Comparison of ENCODE assay signal across 8 cellular contexts in the genomic region with DNA sequence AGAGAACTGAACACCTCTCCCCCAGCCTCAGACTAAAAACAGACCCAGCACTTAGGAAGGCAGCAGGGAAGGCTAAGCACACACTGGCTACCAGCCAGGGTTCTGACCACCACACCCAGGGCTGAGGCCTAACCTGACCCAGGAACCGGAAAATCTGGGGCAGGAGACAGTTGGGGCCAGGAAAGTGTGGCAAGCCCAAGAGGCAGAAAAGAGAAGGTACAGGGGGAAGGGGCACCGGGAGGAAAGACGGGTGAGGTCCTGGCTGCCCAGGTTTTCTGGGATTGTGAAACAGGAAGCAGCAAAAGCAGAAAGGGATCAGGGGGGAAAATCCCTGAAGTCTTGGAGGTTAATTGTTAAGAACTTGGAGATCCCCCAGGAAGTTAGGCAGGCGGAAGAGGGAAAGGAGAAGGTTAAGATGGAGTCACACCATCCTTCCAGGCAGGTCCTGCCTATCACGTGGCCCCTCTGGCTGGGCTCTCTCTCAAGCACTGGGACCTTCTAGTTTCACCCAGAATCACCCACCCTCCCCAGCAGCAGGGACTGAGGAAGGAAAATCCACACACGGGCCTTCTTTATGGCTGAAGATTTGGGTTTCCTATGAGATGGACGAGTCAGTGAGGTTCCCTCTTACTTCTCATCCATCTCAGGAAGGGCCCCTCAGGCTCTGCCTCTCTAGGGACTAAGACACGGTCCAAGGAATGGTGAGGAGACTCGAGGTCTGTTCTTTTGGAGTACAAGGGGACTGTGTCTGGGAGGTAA. TPM values are rescaled to one million over a fixed set of nuclear protein-coding genes. Genes with fewer than 3 reads are reported as not detected.
DNase-seq lines count a peak whose midpoint lies in the region; ATAC-seq and TF ChIP-seq lines count a peak whose summit lies in the region.

No MANE protein-coding gene starts in this region.

- no peak for TF ChIP-seq CTCF in GM13977 (IDR thresholded peaks at IDR 0.05; ENCODE audit: extremely low read depth, insufficient read depth, missing control alignments)

- ATAC-seq in activated T-cell treated with anti-CD3 and anti-CD28 coated beads, Interleukin-2, amount 50 U/mL, for 4 hours, result no peak

- DNase-seq in activated T-cell treated with anti-CD3 and anti-CD28 coated beads, Interleukin-2, amount 50 U/mL, for 4 hours, result no peak
- DNase-seq in activated T-cell treated with anti-CD3 and anti-CD28 coated beads, Interleukin-2, amount 50 U/mL, for 1 hour, result no peak
- DNase-seq in SJCRH30, result peak; percentile 22 to 34
- DNase-seq in effector memory CD4-positive, alpha-beta T cell, result no peak
- DNase-seq in activated CD4-positive, CD25-positive, alpha-beta regulatory T cell treated with anti-CD3 and anti-CD28 coated beads, Interleukin-2, amount 50 U/mL, for 72 hours, result no peak
- DNase-seq in mucosa of gallbladder (ENCODE audit: low spot score), result no peak
- DNase-seq in GM13977 (ENCODE audit: low spot score), result no peak

- H3K9me3 Mint-ChIP-seq in activated T-cell treated with anti-CD3 and anti-CD28 coated beads, Interleukin-2, amount 50 U/mL, for 4 hours, result no peaks in the 10 kb centered on the region

- H3K27ac ChIP-seq in SJCRH30 (peak overlapping the region; percentile 100), mucosa of rectum (ENCODE audit: low read depth in 2 of 2, low read length in 2 of 2) (peak overlapping the region; percentile 84 to 96)
- peak overlapping the region; percentile 77 for H3K27ac ChIP-seq in effector memory CD4-positive, alpha-beta T cell (ENCODE audit: insufficient read depth, low read length, poor library complexity, severe bottlenecking)

- peak overlapping the region; percentile 90 to 97 for H3K9ac ChIP-seq in mucosa of rectum (ENCODE audit: low read depth in 1 of 2, low read length in 2 of 2)

- H3K9me3 ChIP-seq in SJCRH30 (replicated peaks) (no peaks in the 10 kb centered on the region), mucosa of rectum (ENCODE audit: control insufficient read depth in 2 of 2, low read length in 2 of 2) (no peaks in the 10 kb centered on the region)
- H3K9me3 ChIP-seq in effector memory CD4-positive, alpha-beta T cell (ENCODE audit: control insufficient read depth, low read length), result no peaks in the 10 kb centered on the region

- H3K4me3 Mint-ChIP-seq in activated T-cell treated with anti-CD3 and anti-CD28 coated beads, Interleukin-2, amount 50 U/mL, for 4 hours, result peak overlapping the region; percentile 94

- H3K27me3 Mint-ChIP-seq in activated T-cell treated with anti-CD3 and anti-CD28 coated beads, Interleukin-2, amount 50 U/mL, for 4 hours (ENCODE audit: low read depth), result no peaks in the 10 kb centered on the region

- in situ Hi-C loops in GM13977 (cut with MboI; ENCODE audit: low pct_unique_long_range_greater_than_20kb, low sequenced_read_pairs, unreplicated experiment), result no loop called here

- H3K4me1 ChIP-seq in SJCRH30 (peaks cover 37% of the 10 kb centered on the region), mucosa of rectum (ENCODE audit: control insufficient read depth in 2 of 2, insufficient read depth in 2 of 2, low read length in 2 of 2) (peaks cover 53 to 55% of the 10 kb centered on the region in 2 donors)
- peaks cover 56% of the 10 kb centered on the region for H3K4me1 ChIP-seq in effector memory CD4-positive, alpha-beta T cell (ENCODE audit: control insufficient read depth, insufficient read depth, low read length, poor library complexity, severe bottlenecking)

- H3K36me3 Mint-ChIP-seq in activated T-cell treated with anti-CD3 and anti-CD28 coated beads, Interleukin-2, amount 50 U/mL, for 4 hours (ENCODE audit: insufficient read depth), result peaks cover 10% of the 10 kb centered on the region

- H3K36me3 ChIP-seq in SJCRH30, result peaks cover 6% of the 10 kb centered on the region; the same call in 1 of the 2 replicates
- peaks cover 15% of the 10 kb centered on the region for H3K36me3 ChIP-seq in effector memory CD4-positive, alpha-beta T cell (ENCODE audit: control insufficient read depth, insufficient read depth, low read length)
- H3K36me3 ChIP-seq in mucosa of rectum (ENCODE audit: control insufficient read depth in 2 of 2, insufficient read depth in 2 of 2, low read length in 2 of 2), result peaks cover 3 to 17% of the 10 kb centered on the region in 2 donors

- H3K4me3 ChIP-seq in SJCRH30 (peak overlapping the region; percentile 15), mucosa of rectum (ENCODE audit: low read length in 2 of 2) (peak overlapping the region; percentile 79 to 95)
- H3K4me3 ChIP-seq in effector memory CD4-positive, alpha-beta T cell (ENCODE audit: insufficient read depth, low read depth, low read length, poor library complexity, severe bottlenecking), result peak overlapping the region; percentile 95

- no peaks in the 10 kb centered on the region for H3K27me3 ChIP-seq in SJCRH30
- no peaks in the 10 kb centered on the region for H3K27me3 ChIP-seq in effector memory CD4-positive, alpha-beta T cell (replicated peaks; ENCODE audit: control insufficient read depth, insufficient read depth, low read length, poor library complexity, severe bottlenecking)
- no peaks in the 10 kb centered on the region for H3K27me3 ChIP-seq in mucosa of rectum (ENCODE audit: control insufficient read depth in 2 of 2, insufficient read depth in 2 of 2, low read length in 2 of 2)

- H3K4me1 Mint-ChIP-seq in activated T-cell treated with anti-CD3 and anti-CD28 coated beads, Interleukin-2, amount 50 U/mL, for 4 hours (ENCODE audit: low read depth), result peaks cover 57% of the 10 kb centered on the region

RNA-seq across cellular contexts. Expression of gene HDGF, which starts 2.6 kb away (rescaled TPM):
- total RNA-seq in activated T-cell treated with anti-CD3 and anti-CD28 coated beads, Interleukin-2, amount 50 U/mL, for 4 hours, result 100 to 1,000 TPM; 221 to 249 (median 230) TPM
- total RNA-seq in SJCRH30 (2014; rRNA removed; shearing (Covaris generic)), result 276 and 278 TPM in 2 replicates
- 170 TPM for total RNA-seq in mucosa of gallbladder

RNA-seq across cellular contexts. Expression of gene MRPL24, which starts 8.0 kb away (rescaled TPM):
- 100 to 1,000 TPM; 132 to 138 (median 132) TPM for total RNA-seq in activated T-cell treated with anti-CD3 and anti-CD28 coated beads, Interleukin-2, amount 50 U/mL, for 4 hours
- total RNA-seq in SJCRH30 (2014; rRNA removed; shearing (Covaris generic)), result 53.4 and 61.3 TPM in 2 replicates
- 63.7 TPM for total RNA-seq in mucosa of gallbladder

RNA-seq across cellular contexts. Expression of gene PRCC, which starts 18.5 kb away (rescaled TPM):
- total RNA-seq in activated T-cell treated with anti-CD3 and anti-CD28 coated beads, Interleukin-2, amount 50 U/mL, for 4 hours, result 100 to 1,000 TPM; 108 to 111 (median 111) TPM
- 56.4 and 61.2 TPM in 2 replicates for total RNA-seq in SJCRH30 (2014; rRNA removed; shearing (Covaris generic))
- 57.8 TPM for total RNA-seq in mucosa of gallbladder

RNA-seq across cellular contexts. Expression of gene ISG20L2, which starts 20.3 kb away (rescaled TPM):
- total RNA-seq in activated T-cell treated with anti-CD3 and anti-CD28 coated beads, Interleukin-2, amount 50 U/mL, for 4 hours, result 10 to 100 TPM; 62.4 to 65.9 (median 63.8) TPM
- total RNA-seq in SJCRH30 (2014; rRNA removed; shearing (Covaris generic)), result 29.1 and 33.7 TPM in 2 replicates
- 24.1 TPM for total RNA-seq in mucosa of gallbladder

RNA-seq across cellular contexts. Expression of gene METTL25B, which starts 20.6 kb away (rescaled TPM):
- 10 to 100 TPM; 16.6 to 18.9 (median 18.5) TPM for total RNA-seq in activated T-cell treated with anti-CD3 and anti-CD28 coated beads, Interleukin-2, amount 50 U/mL, for 4 hours
- total RNA-seq in SJCRH30 (2014; rRNA removed; shearing (Covaris generic)), result 8.6 and 9.9 TPM in 2 replicates
- total RNA-seq in mucosa of gallbladder, result 48.0 TPM

Comparison
In these comparisons a context has a peak if more than half of its experiments do, and no peak if none do; other contexts are left out.
1. DNase-seq: peak in SJCRH30 (2 of 2); none in activated T-cell treated with anti-CD3 and anti-CD28 coated beads, Interleukin-2, amount 50 U/mL, for 4 hours (single experiment), activated T-cell treated with anti-CD3 and anti-CD28 coated beads, Interleukin-2, amount 50 U/mL, for 1 hour (single experiment), effector memory CD4-positive, alpha-beta T cell (0 of 3), activated CD4-positive, CD25-positive, alpha-beta regulatory T cell treated with anti-CD3 and anti-CD28 coated beads, Interleukin-2, amount 50 U/mL, for 72 hours (single experiment), mucosa of gallbladder (single experiment) and GM13977 (single experiment).
2. H3K4me3 ChIP-seq: peak in every context shown above with its lines; median percentile 95 in effector memory CD4-positive, alpha-beta T cell; 87 in mucosa of rectum; 15 in SJCRH30.
3. Peak in every context shown above with its lines, with median percentiles within 50 percentile points of each other: H3K27ac ChIP-seq.